In the genomic region with DNA sequence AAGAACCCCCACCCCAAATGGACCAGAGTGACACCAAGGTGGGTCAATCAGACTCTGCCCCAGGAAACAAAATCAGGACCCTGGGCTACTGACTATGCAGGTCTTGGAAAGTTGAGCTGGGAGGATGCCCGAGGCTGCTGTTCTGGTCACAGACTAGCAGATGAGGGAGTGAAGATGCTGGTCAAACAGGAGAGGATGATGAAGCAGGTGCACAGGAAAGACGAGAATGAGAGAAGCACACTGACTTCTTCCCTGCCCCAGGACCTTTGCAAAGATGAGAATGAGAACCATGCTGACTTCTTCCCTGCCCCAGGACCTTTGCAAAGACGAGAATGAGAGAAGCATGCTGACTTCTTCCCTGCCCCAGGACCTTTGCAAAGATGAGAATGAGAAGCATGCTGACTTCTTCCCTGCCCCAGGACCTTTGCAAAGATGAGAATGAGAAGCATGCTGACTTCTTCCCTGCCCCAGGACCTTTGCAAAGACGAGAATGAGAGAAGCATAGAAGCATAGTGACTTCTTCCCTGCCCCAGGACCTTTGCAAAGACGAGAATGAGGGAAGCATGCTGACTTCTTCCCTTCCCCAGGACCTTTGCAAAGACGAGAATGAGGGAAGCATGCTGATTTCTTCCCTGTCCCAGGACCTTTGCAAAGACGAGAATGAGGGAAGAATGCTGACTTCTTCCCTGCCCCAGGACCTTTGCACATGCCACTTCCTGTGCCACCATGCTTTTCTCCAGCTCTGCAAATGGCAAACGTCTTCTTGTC, we compare ENCODE assay signal across 6 cellular contexts. TPM values are rescaled to one million over a fixed set of nuclear protein-coding genes. Genes with fewer than 3 reads are reported as not detected.
DNase-seq lines count a peak whose midpoint lies in the region; ATAC-seq, FAIRE-seq and TF ChIP-seq lines count a peak whose summit lies in the region.
"Not testable (repeated sequence)": the region's sequence is repeated elsewhere in the genome, so short reads cannot be mapped to it uniquely, and the experiment has no call there.

No MANE protein-coding gene starts in this region.

- CTCF ChIA-PET in CD4-positive, alpha-beta memory T cell (lab: Charles Lee; ENCODE audit: partially characterized antibody); activated CD8-positive, alpha-beta T cell treated with anti-CD3 and anti-CD28 coated beads, Interleukin-2, amount 10 ng/mL, durations not matched to agents 7 days and 5 days (lab: Charles Lee); H1 (lab: Charles Lee; ENCODE audit: partially characterized antibody); naive thymus-derived CD4-positive, alpha-beta T cell (lab: Charles Lee): not testable (repeated sequence)

- H3K36me3 Mint-ChIP-seq in CD4-positive, alpha-beta memory T cell, result peaks cover 43 to 73% of the 10 kb centered on the region in 2 donors
- H3K36me3 Mint-ChIP-seq in activated CD8-positive, alpha-beta T cell treated with anti-CD3 and anti-CD28 coated beads, Interleukin-2, amount 10 ng/mL, durations not matched to agents 7 days and 5 days (ENCODE audit: low read depth), result peaks cover 76% of the 10 kb centered on the region
- H3K36me3 Mint-ChIP-seq in activated naive CD8-positive, alpha-beta T cell treated with anti-CD3 and anti-CD28 coated beads for 36 hours, result peaks cover 33% of the 10 kb centered on the region
- peaks cover 12 to 59% (median 27%) of the 10 kb centered on the region in 5 donors for H3K36me3 Mint-ChIP-seq in naive thymus-derived CD4-positive, alpha-beta T cell

- H3K18ac ChIP-seq in H1 (ENCODE audit: extremely low read depth, low read length), result not testable (repeated sequence)

- H3K56ac ChIP-seq in H1 (replicated peaks; ENCODE audit: insufficient read length, low read depth, low read length), result not testable (repeated sequence)

- H3K79me2 ChIP-seq in H1 (ENCODE audit: control insufficient read depth in 1 of 2, insufficient read depth in 2 of 2, low read length in 2 of 2), result not testable (repeated sequence)

- H4K20me1 ChIP-seq in H1 (replicated peaks in 1 of 2; ENCODE audit: control insufficient read depth in 1 of 2, insufficient read depth in 2 of 2, low read length in 2 of 2), result not testable (repeated sequence)

- H2AFZ ChIP-seq in H1 (ENCODE audit: low read length), result not testable (repeated sequence)

- not testable (repeated sequence) for H4K5ac ChIP-seq in H1 (ENCODE audit: insufficient read length, low read depth, low read length)

- not testable (repeated sequence) for H4K91ac ChIP-seq in H1 (replicated peaks; ENCODE audit: insufficient read length, low read length)

- POLR2A ChIA-PET in CD4-positive, alpha-beta memory T cell (lab: Charles Lee; ENCODE audit: partially characterized antibody); activated CD8-positive, alpha-beta T cell treated with anti-CD3 and anti-CD28 coated beads, Interleukin-2, amount 10 ng/mL, durations not matched to agents 7 days and 5 days (lab: Charles Lee); naive thymus-derived CD4-positive, alpha-beta T cell (lab: Charles Lee): not testable (repeated sequence)
- POLR2A ChIA-PET in H1 (lab: Charles Lee; ENCODE audit: partially characterized antibody), result interaction anchor here (0.7 to 1.4 kb wide), 3 partner anchors 15 to 354 kb away, joined by 3 to 5 read pairs (median 3); no protein-coding TSS in a partner anchor

- ATAC-seq in activated CD8-positive, alpha-beta T cell treated with anti-CD3 and anti-CD28 coated beads, Interleukin-2, amount 10 ng/mL, durations not matched to agents 7 days and 5 days; naive thymus-derived CD4-positive, alpha-beta T cell; psoas muscle: not testable (repeated sequence)

- FAIRE-seq in H1 (lab: Jason Lieb, UNC), result not testable (repeated sequence)

- TF ChIP-seq EP300 in H1 (IDR thresholded peaks at IDR 0.05; ENCODE audit: borderline replicate concordance in 1 of 2, low read depth in 2 of 2, low read length in 2 of 2), result not testable (repeated sequence)

- peaks cover 67% of the 10 kb centered on the region for H3K36me3 ChIP-seq in CD4-positive, alpha-beta memory T cell (ENCODE audit: insufficient read depth, low read length)
- H3K36me3 ChIP-seq in H1 (ENCODE audit: control insufficient read depth in 2 of 4, insufficient read depth in 4 of 4, low read length in 3 of 4) (peaks cover 25 to 72% (median 50%) of the 10 kb centered on the region in 4 experiments), psoas muscle (ENCODE audit: insufficient read depth in 1 of 2, low read depth in 1 of 2) (peaks cover 3 to 84% of the 10 kb centered on the region in 2 donors)
- peaks cover 13 to 78% (median 14%) of the 10 kb centered on the region in 3 experiments for H3K36me3 ChIP-seq in naive thymus-derived CD4-positive, alpha-beta T cell (ENCODE audit: control insufficient read depth in 2 of 3, insufficient read depth in 3 of 3, low read length in 3 of 3)

- H3K9me3 ChIP-seq in CD4-positive, alpha-beta memory T cell (ENCODE audit: control insufficient read depth in 1 of 2, low read length in 2 of 2); H1 (ENCODE audit: insufficient read depth in 2 of 2, low read depth in 1 of 2, low read length in 1 of 2); naive thymus-derived CD4-positive, alpha-beta T cell (ENCODE audit: control insufficient read depth in 2 of 3, low read length in 3 of 3); psoas muscle: not testable (repeated sequence)

- H2AK5ac ChIP-seq in H1 (ENCODE audit: low read depth, low read length), result not testable (repeated sequence)

- H2BK120ac ChIP-seq in H1 (replicated peaks; ENCODE audit: low read depth, low read length), result not testable (repeated sequence)

- H3K4me1 Mint-ChIP-seq in CD4-positive, alpha-beta memory T cell, result peaks cover 6 to 36% (median 13%) of the 10 kb centered on the region in 4 donors
- peaks cover 34% of the 10 kb centered on the region for H3K4me1 Mint-ChIP-seq in activated CD8-positive, alpha-beta T cell treated with anti-CD3 and anti-CD28 coated beads, Interleukin-2, amount 10 ng/mL, durations not matched to agents 7 days and 5 days (ENCODE audit: low read depth)
- peaks cover 14% of the 10 kb centered on the region for H3K4me1 Mint-ChIP-seq in activated naive CD8-positive, alpha-beta T cell treated with anti-CD3 and anti-CD28 coated beads for 36 hours
- peaks cover 13 to 38% (median 28%) of the 10 kb centered on the region in 7 donors for H3K4me1 Mint-ChIP-seq in naive thymus-derived CD4-positive, alpha-beta T cell

- H3K27me3 ChIP-seq in CD4-positive, alpha-beta memory T cell (ENCODE audit: insufficient read depth, low read length); H1 (replicated peaks in 1 of 4; ENCODE audit: control insufficient read depth in 3 of 4, extremely low read depth in 1 of 4, insufficient read depth in 3 of 4, low read length in 3 of 4); naive thymus-derived CD4-positive, alpha-beta T cell (ENCODE audit: control insufficient read depth in 2 of 2, insufficient read depth in 2 of 2, low read length in 2 of 2); psoas muscle (ENCODE audit: insufficient read depth in 3 of 3, low read length in 2 of 3): not testable (repeated sequence)

- peak overlapping the region in 4 of 7 donors; percentile 4 to 70 (median 51) for H3K27ac Mint-ChIP-seq in CD4-positive, alpha-beta memory T cell
- peak overlapping the region; percentile 26 for H3K27ac Mint-ChIP-seq in activated CD8-positive, alpha-beta T cell treated with anti-CD3 and anti-CD28 coated beads, Interleukin-2, amount 10 ng/mL, durations not matched to agents 7 days and 5 days
- H3K27ac Mint-ChIP-seq in activated naive CD8-positive, alpha-beta T cell treated with anti-CD3 and anti-CD28 coated beads for 36 hours, result peak overlapping the region; percentile 21
- peak overlapping the region in 5 of 9 donors; percentile 5 to 51 (median 28) for H3K27ac Mint-ChIP-seq in naive thymus-derived CD4-positive, alpha-beta T cell

- not testable (repeated sequence) for H3K9me3 Mint-ChIP-seq in CD4-positive, alpha-beta memory T cell; activated CD8-positive, alpha-beta T cell treated with anti-CD3 and anti-CD28 coated beads, Interleukin-2, amount 10 ng/mL, durations not matched to agents 7 days and 5 days (ENCODE audit: insufficient read depth); activated naive CD8-positive, alpha-beta T cell treated with anti-CD3 and anti-CD28 coated beads for 36 hours; naive thymus-derived CD4-positive, alpha-beta T cell

- H2BK5ac ChIP-seq in H1 (ENCODE audit: low read depth, low read length), result not testable (repeated sequence)

- H2BK12ac ChIP-seq in H1 (ENCODE audit: low read depth, low read length), result not testable (repeated sequence)

- not testable (repeated sequence) for H3K23me2 ChIP-seq in H1 (ENCODE audit: low read depth, low read length)

- not testable (repeated sequence) for H3K23ac ChIP-seq in H1 (ENCODE audit: insufficient read length)

- H3K14ac ChIP-seq in H1 (ENCODE audit: insufficient read length), result not testable (repeated sequence)

- H2BK20ac ChIP-seq in H1 (ENCODE audit: low read length), result not testable (repeated sequence)

- DNase-seq in CD4-positive, alpha-beta memory T cell; activated CD8-positive, alpha-beta T cell treated with anti-CD3 and anti-CD28 coated beads, Interleukin-2, amount 10 ng/mL, durations not matched to agents 7 days and 5 days; activated naive CD8-positive, alpha-beta T cell treated with anti-CD3 and anti-CD28 coated beads for 36 hours; H1 (ENCODE audit: low read depth in 1 of 2, low spot score in 2 of 2); naive thymus-derived CD4-positive, alpha-beta T cell; psoas muscle: not testable (repeated sequence)

- not testable (repeated sequence) for TF ChIP-seq POLR2A in H1 (IDR thresholded peaks at IDR 0.05; ENCODE audit: control extremely low read depth in 1 of 2, low read depth in 2 of 2, low read length in 2 of 2)

- WGBS in H1 (ENCODE audit: extremely low coverage in 1 of 2, insufficient coverage in 1 of 2, insufficient read length in 1 of 2, insufficient replicate concordance in 2 of 2, low coverage in 1 of 2, low lambda C conversion rate in 2 of 2, missing lambda C conversion rate in 1 of 2), 2 experiments, result 89% methylated on average over 8 of the region's 8 CpGs; no CpG with 5 or more reads in 1 of the 2 experiments
- WGBS in psoas muscle, 3 donors, result 82 to 93% (median 84%) methylated on average over 8 of the region's 8 CpGs

- not testable (repeated sequence) for H3K4me1 ChIP-seq in CD4-positive, alpha-beta memory T cell (ENCODE audit: insufficient read depth, low read length); H1 (replicated peaks in 1 of 4; ENCODE audit: control insufficient read depth in 3 of 4, insufficient read depth in 4 of 4, low read length in 3 of 4); naive thymus-derived CD4-positive, alpha-beta T cell (ENCODE audit: control insufficient read depth in 2 of 2, insufficient read depth in 2 of 2, low read length in 2 of 2)
- peaks cover 21% of the 10 kb centered on the region for H3K4me1 ChIP-seq in psoas muscle

- H4K8ac ChIP-seq in H1 (ENCODE audit: extremely low read depth, insufficient read depth, low read length), result not testable (repeated sequence)

- not testable (repeated sequence) for H3K4me2 ChIP-seq in H1 (ENCODE audit: insufficient read depth in 1 of 2, low read depth in 2 of 2, low read length in 2 of 2)

- not testable (repeated sequence) for H3K79me1 ChIP-seq in H1 (ENCODE audit: low read depth, low read length)

- not testable (repeated sequence) for H2BK15ac ChIP-seq in H1 (ENCODE audit: low read length)

- not testable (repeated sequence) for H3K27ac ChIP-seq in CD4-positive, alpha-beta memory T cell (ENCODE audit: low read depth, low read length); H1 (ENCODE audit: low read depth, low read length); naive thymus-derived CD4-positive, alpha-beta T cell (ENCODE audit: low read depth, low read length)
- peak overlapping the region; percentile 78 for H3K27ac ChIP-seq in psoas muscle

- TF ChIP-seq RAD21 in H1 (IDR thresholded peaks at IDR 0.05 in 1 of 2, conservative IDR thresholded peaks at IDR 0.05 in 1 of 2; ENCODE audit: low read depth in 2 of 2, low read length in 2 of 2), result not testable (repeated sequence)

- peak overlapping the region in 1 of 8 donors; percentile 27 for H3K4me3 Mint-ChIP-seq in CD4-positive, alpha-beta memory T cell
- H3K4me3 Mint-ChIP-seq in activated CD8-positive, alpha-beta T cell treated with anti-CD3 and anti-CD28 coated beads, Interleukin-2, amount 10 ng/mL, durations not matched to agents 7 days and 5 days; activated naive CD8-positive, alpha-beta T cell treated with anti-CD3 and anti-CD28 coated beads for 36 hours; naive thymus-derived CD4-positive, alpha-beta T cell: not testable (repeated sequence)

- intact Hi-C loops in CD4-positive, alpha-beta memory T cell (cut with micrococcal nuclease); naive thymus-derived CD4-positive, alpha-beta T cell (cut with micrococcal nuclease); psoas muscle (cut with DNase I): not testable (repeated sequence)

- not testable (repeated sequence) for H3K27me3 Mint-ChIP-seq in CD4-positive, alpha-beta memory T cell; activated CD8-positive, alpha-beta T cell treated with anti-CD3 and anti-CD28 coated beads, Interleukin-2, amount 10 ng/mL, durations not matched to agents 7 days and 5 days (ENCODE audit: low read depth); activated naive CD8-positive, alpha-beta T cell treated with anti-CD3 and anti-CD28 coated beads for 36 hours; naive thymus-derived CD4-positive, alpha-beta T cell

- H3K4me3 ChIP-seq in CD4-positive, alpha-beta memory T cell (ENCODE audit: low read length in 2 of 2); H1 (ENCODE audit: extremely low read depth in 1 of 4, insufficient read depth in 2 of 4, low read depth in 3 of 4, low read length in 4 of 4); naive thymus-derived CD4-positive, alpha-beta T cell (ENCODE audit: low read length); psoas muscle: not testable (repeated sequence)

- TF ChIP-seq CTCF in H1 (IDR thresholded peaks at IDR 0.05; ENCODE audit: control extremely low read depth in 1 of 3, insufficient read depth in 1 of 3, low read depth in 1 of 3, low read length in 3 of 3); psoas muscle (IDR thresholded peaks at IDR 0.05): not testable (repeated sequence)

- not testable (repeated sequence) for H3K4ac ChIP-seq in H1 (replicated peaks; ENCODE audit: insufficient read length, low read depth, low read length)

- H3K9ac ChIP-seq in H1 (replicated peaks in 1 of 4; ENCODE audit: extremely low read depth in 1 of 4, low read depth in 3 of 4, low read length in 3 of 4), result not testable (repeated sequence)

RNA-seq across cellular contexts. Expression of gene SMIM7, which starts 8.3 kb away (rescaled TPM):
- total RNA-seq in CD4-positive, alpha-beta memory T cell, result 10 to 100 TPM; 89.3 to 94.1 TPM
- 10 to 100 TPM; 59.6 to 66.9 TPM for polyA plus RNA-seq in CD4-positive, alpha-beta memory T cell
- 10 to 100 TPM; 51.5 to 53.5 TPM for total RNA-seq in activated CD8-positive, alpha-beta T cell treated with anti-CD3 and anti-CD28 coated beads, Interleukin-2, amount 10 ng/mL, durations not matched to agents 7 days and 5 days
- 10 to 100 TPM; 48.1 to 59.2 TPM for total RNA-seq in activated naive CD8-positive, alpha-beta T cell treated with anti-CD3 and anti-CD28 coated beads for 36 hours
- total RNA-seq in H1 (2021; fragmentation: NEBNext Ultra II Directional; extraction: Animal tissue kit (Norgen Biotek cat#: 25700)), result 67.5 and 69.9 TPM in 2 replicates
- 51.7 and 55.5 TPM in 2 replicates for polyA plus RNA-seq in H1 (2011; rRNA removed)
- polyA plus RNA-seq in H1 (2011; cell fraction: cytosol; rRNA removed), result 66.2 TPM
- 45.6 TPM for polyA plus RNA-seq in H1 (2011; cell fraction: nucleus; rRNA removed)
- polyA plus RNA-seq in H1 (2012, experiment 1 of 2), result 47.9 to 58.5 TPM (median 57.2 TPM) in 4 replicates
- polyA plus RNA-seq in H1 (2012, experiment 2 of 2), result 40.2 TPM
- polyA plus RNA-seq in H1 (2013, experiment 1 of 2), result 64.7 TPM
- polyA plus RNA-seq in H1 (2013, experiment 2 of 2), result 70.1 TPM
- polyA minus RNA-seq in H1 (2011; rRNA and poly(A)+ RNA removed), result 52.4 and 54.7 TPM in 2 replicates
- 32.8 TPM for polyA minus RNA-seq in H1 (2011; cell fraction: cytosol; rRNA and poly(A)+ RNA removed)
- 52.3 TPM for polyA minus RNA-seq in H1 (2011; cell fraction: nucleus; rRNA and poly(A)+ RNA removed)
- 100 to 1,000 TPM in 2 of 5 experiments, 10 to 100 TPM in 3; 56.9 to 108 (median 78.5) TPM for total RNA-seq in naive thymus-derived CD4-positive, alpha-beta T cell
- polyA plus RNA-seq in naive thymus-derived CD4-positive, alpha-beta T cell, result 10 to 100 TPM; 65.1 to 81.9 TPM
- 10 to 100 TPM; 16.1 to 50.0 (median 31.6) TPM for total RNA-seq in psoas muscle
- 10 to 100 TPM; 51.9 to 76.9 (median 53.9) TPM for polyA plus RNA-seq in psoas muscle

RNA-seq across cellular contexts. Expression of gene TMEM38A, which starts 9.3 kb away (rescaled TPM):
- total RNA-seq in CD4-positive, alpha-beta memory T cell, result under 1 TPM; 0.67 to 0.99 TPM
- polyA plus RNA-seq in CD4-positive, alpha-beta memory T cell, result 1 to 10 TPM in 1 of 2 donors, under 1 TPM in 1; 0.22 to 1.2 TPM
- total RNA-seq in activated CD8-positive, alpha-beta T cell treated with anti-CD3 and anti-CD28 coated beads, Interleukin-2, amount 10 ng/mL, durations not matched to agents 7 days and 5 days, result under 1 TPM; 0.60 to 0.87 TPM
- total RNA-seq in activated naive CD8-positive, alpha-beta T cell treated with anti-CD3 and anti-CD28 coated beads for 36 hours, result 1 to 10 TPM in 1 of 2 experiments, under 1 TPM in 1; 0.70 to 1.2 TPM
- total RNA-seq in H1 (2021; fragmentation: NEBNext Ultra II Directional; extraction: Animal tissue kit (Norgen Biotek cat#: 25700)), result 8.9 and 9.8 TPM in 2 replicates
- polyA plus RNA-seq in H1 (2011; rRNA removed), result 9.2 and 11.2 TPM in 2 replicates
- 10.5 TPM for polyA plus RNA-seq in H1 (2011; cell fraction: cytosol; rRNA removed)
- 8.5 TPM for polyA plus RNA-seq in H1 (2011; cell fraction: nucleus; rRNA removed)
- polyA plus RNA-seq in H1 (2012, experiment 1 of 2), result 10.0 to 12.3 TPM (median 11.0 TPM) in 4 replicates
- polyA plus RNA-seq in H1 (2012, experiment 2 of 2), result 9.7 TPM
- 7.2 TPM for polyA plus RNA-seq in H1 (2013, experiment 1 of 2)
- 8.9 TPM for polyA plus RNA-seq in H1 (2013, experiment 2 of 2)
- 15.5 and 16.6 TPM in 2 replicates for polyA minus RNA-seq in H1 (2011; rRNA and poly(A)+ RNA removed)
- 7.1 TPM for polyA minus RNA-seq in H1 (2011; cell fraction: cytosol; rRNA and poly(A)+ RNA removed)
- 7.3 TPM for polyA minus RNA-seq in H1 (2011; cell fraction: nucleus; rRNA and poly(A)+ RNA removed)
- 1 to 10 TPM in 1 of 5 experiments, under 1 TPM in 4; 0.53 to 1.4 (median 0.76) TPM for total RNA-seq in naive thymus-derived CD4-positive, alpha-beta T cell
- polyA plus RNA-seq in naive thymus-derived CD4-positive, alpha-beta T cell, result under 1 TPM; 0.27 to 0.36 TPM
- total RNA-seq in psoas muscle, result 100 to 1,000 TPM; 120 to 184 (median 140) TPM
- 100 to 1,000 TPM in 2 of 3 donors, 10 to 100 TPM in 1; 53.2 to 295 (median 130) TPM for polyA plus RNA-seq in psoas muscle

RNA-seq across cellular contexts. Expression of gene MED26, which starts 23.6 kb away (rescaled TPM):
- 10 to 100 TPM; 17.8 to 18.6 TPM for total RNA-seq in CD4-positive, alpha-beta memory T cell
- polyA plus RNA-seq in CD4-positive, alpha-beta memory T cell, result 1 to 10 TPM; 3.3 to 4.6 TPM
- 10 to 100 TPM; 17.2 to 17.4 TPM for total RNA-seq in activated CD8-positive, alpha-beta T cell treated with anti-CD3 and anti-CD28 coated beads, Interleukin-2, amount 10 ng/mL, durations not matched to agents 7 days and 5 days
- total RNA-seq in activated naive CD8-positive, alpha-beta T cell treated with anti-CD3 and anti-CD28 coated beads for 36 hours, result 10 to 100 TPM; 16.0 to 17.2 TPM
- 10.7 and 12.3 TPM in 2 replicates for total RNA-seq in H1 (2021; fragmentation: NEBNext Ultra II Directional; extraction: Animal tissue kit (Norgen Biotek cat#: 25700))
- polyA plus RNA-seq in H1 (2011; rRNA removed) (5.3 and 6.2 TPM in 2 replicates), psoas muscle (1 to 10 TPM; 5.1 to 8.7 (median 5.2) TPM)
- polyA plus RNA-seq in H1 (2011; cell fraction: cytosol; rRNA removed), result 5.3 TPM
- polyA plus RNA-seq in H1 (2011; cell fraction: nucleus; rRNA removed), result 7.5 TPM
- polyA plus RNA-seq in H1 (2012, experiment 1 of 2), result 5.9 to 7.5 TPM (median 7.2 TPM) in 4 replicates
- 6.3 TPM for polyA plus RNA-seq in H1 (2012, experiment 2 of 2)
- 7.3 TPM for polyA plus RNA-seq in H1 (2013, experiment 1 of 2)
- 6.5 TPM for polyA plus RNA-seq in H1 (2013, experiment 2 of 2)
- polyA minus RNA-seq in H1 (2011; rRNA and poly(A)+ RNA removed), result 6.0 and 8.6 TPM in 2 replicates
- polyA minus RNA-seq in H1 (2011; cell fraction: cytosol; rRNA and poly(A)+ RNA removed), result 11.6 TPM
- 15.5 TPM for polyA minus RNA-seq in H1 (2011; cell fraction: nucleus; rRNA and poly(A)+ RNA removed)
- total RNA-seq in naive thymus-derived CD4-positive, alpha-beta T cell, result 10 to 100 TPM; 14.2 to 34.3 (median 17.4) TPM
- polyA plus RNA-seq in naive thymus-derived CD4-positive, alpha-beta T cell, result 1 to 10 TPM; 3.3 to 5.3 TPM
- total RNA-seq in psoas muscle, result 1 to 10 TPM; 4.8 to 9.6 (median 5.5) TPM

Comparison
In these comparisons a context has a peak if more than half of its experiments do, and no peak if none do; other contexts are left out.
1. RNA of gene TMEM38A, which starts 9.3 kb away (total RNA-seq): 120 to 184 TPM in psoas muscle; 8.9 to 9.8 TPM in H1, 0.70 to 1.2 TPM in activated naive CD8-positive, alpha-beta T cell treated with anti-CD3 and anti-CD28 coated beads for 36 hours, 0.67 to 0.99 TPM in CD4-positive, alpha-beta memory T cell, 0.60 to 0.87 TPM in activated CD8-positive, alpha-beta T cell treated with anti-CD3 and anti-CD28 coated beads, Interleukin-2, amount 10 ng/mL, durations not matched to agents 7 days and 5 days and 0.53 to 1.4 TPM in naive thymus-derived CD4-positive, alpha-beta T cell; every median in the first group is over 10 times any median in the second.
2. Peak in every context shown above with its lines, with median percentiles within 50 percentile points of each other: H3K27ac Mint-ChIP-seq.